ENCODE assay signal across 8 cellular contexts in the genomic region with DNA sequence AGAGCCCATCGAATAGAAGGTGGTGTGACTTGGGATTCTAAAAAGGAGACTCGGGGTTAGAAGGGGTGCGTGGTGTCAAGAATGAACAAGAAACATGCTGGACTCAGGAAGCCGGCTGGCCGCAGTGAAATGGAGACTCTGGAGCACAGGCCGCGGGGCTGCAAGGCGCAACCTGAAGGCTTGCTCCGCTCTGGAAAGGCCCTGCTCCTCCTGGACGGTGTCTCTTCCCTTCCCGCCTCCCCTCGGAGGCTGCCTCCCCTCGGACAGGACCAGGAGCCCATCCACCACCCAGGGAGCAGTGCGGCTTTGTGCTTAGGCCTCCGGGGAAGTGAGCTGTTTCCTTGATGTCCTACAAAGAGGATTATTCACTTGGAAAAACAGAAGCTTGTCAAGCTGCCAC.
"Had no signal": no experiment of that assay in that cellular context is flagged by ENCODE, and none has a peak within 500 bp of the region (broad histone marks: within the 10 kb centered on the region; RNA-seq: fewer than 3 reads in every experiment).

No MANE protein-coding gene starts in this region.

- DNase-seq: GM23248, GOT3, H7, HFFc6 had no signal

- H3K9me3 ChIP-seq: HAP-1 had no signal

- H3K27ac ChIP-seq: GM23248, HL-60 had no signal

- H3K9ac ChIP-seq: GM23248 had no signal

- H3K4me3 ChIP-seq: GM23248, HAP-1 had no signal

- H2AFZ ChIP-seq: GM23248 had no signal

- ATAC-seq: HCT116, HepG2 had no signal

- H3K36me3 ChIP-seq: HAP-1 had no signal

- H3K4me1 ChIP-seq: HAP-1 had no signal
